ENCODE assay signal across 8 cellular contexts in the genomic region with DNA sequence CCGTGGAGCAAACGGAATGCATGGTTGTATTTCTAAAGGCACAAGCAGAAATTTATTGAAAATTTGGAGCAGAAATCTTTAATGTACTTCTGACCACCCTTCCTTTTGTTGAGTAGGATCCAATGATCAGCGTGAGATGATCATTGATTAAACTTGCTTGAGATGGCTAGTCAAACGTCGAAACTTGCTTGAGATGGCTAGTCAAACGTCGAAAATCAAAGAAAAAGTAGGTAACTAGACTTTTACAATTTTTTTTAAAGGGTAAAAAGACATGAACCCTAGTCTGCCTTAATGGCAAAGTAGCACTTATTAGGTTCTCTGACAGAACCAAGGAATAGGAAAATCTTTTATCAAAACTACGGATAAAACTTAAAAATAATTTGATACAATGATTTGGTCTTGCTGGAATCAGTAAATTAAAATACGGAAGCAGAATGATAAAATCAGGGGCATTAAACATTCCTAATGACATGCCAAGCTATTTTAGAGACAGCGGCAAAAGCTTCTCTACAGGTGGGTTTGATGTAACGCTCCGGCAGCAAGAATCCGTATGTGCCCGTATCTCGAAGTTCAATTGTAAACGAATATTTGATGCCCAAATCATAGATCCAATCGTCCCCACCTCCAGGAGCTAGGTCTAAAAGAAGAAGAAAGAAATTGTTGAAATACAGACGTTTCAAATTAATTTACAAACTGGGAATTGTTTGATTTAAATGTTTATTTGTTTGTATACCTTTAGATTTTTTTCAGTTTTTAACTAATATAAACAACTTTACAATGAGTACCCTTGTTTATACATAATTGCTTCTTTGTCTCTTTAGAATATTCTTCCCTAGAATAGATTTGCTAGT. TPM values are rescaled to one million over a fixed set of nuclear protein-coding genes. Genes with fewer than 3 reads are reported as not detected.
DNase-seq lines count a peak whose midpoint lies in the region; ATAC-seq, FAIRE-seq and TF ChIP-seq lines count a peak whose summit lies in the region.

No MANE protein-coding gene starts in this region.

- no peaks in the 10 kb centered on the region for H3K9me2 ChIP-seq in hepatocyte (replicated peaks; ENCODE audit: insufficient read depth)

- H3K27ac Mint-ChIP-seq in H9 = peak overlapping the region; percentile 97 to 98 (median 97); a peak in 6 of 7 replicates
- peak overlapping the region; percentile 96 for H3K27ac Mint-ChIP-seq in activated B cell treated with CpG ODN at 0.5 μM for 24 hours

- CTCF ChIA-PET in activated B cell treated with CpG ODN at 0.5 μM for 24 hours (lab: Charles Lee) = interaction anchor here (1.1 to 1.5 kb wide), 2 partner anchors 72 to 269 kb away, joined by 3 read pairs; no protein-coding TSS in a partner anchor

- no peak overlapping the region for H2BK120ac ChIP-seq in H9 (ENCODE audit: low read depth, low read length, poor library complexity, severe bottlenecking)

- no peaks in the 10 kb centered on the region; the same call in 1 of the 2 replicates for H3K27me3 Mint-ChIP-seq in H9 (ENCODE audit: low read depth)
- H3K27me3 Mint-ChIP-seq in activated B cell treated with CpG ODN at 0.5 μM for 24 hours = peaks cover 1% of the 10 kb centered on the region

- peaks cover 6 to 13% of the 10 kb centered on the region in 2 experiments for H3K4me1 Mint-ChIP-seq in H9
- H3K4me1 Mint-ChIP-seq in activated B cell treated with CpG ODN at 0.5 μM for 24 hours = peaks cover 35% of the 10 kb centered on the region

- no peak for FAIRE-seq in small intestine (lab: Jason Lieb, UNC)

- H3K4me1 ChIP-seq in H9 (ENCODE audit: insufficient read depth, low read length) = no peaks in the 10 kb centered on the region
- H3K4me1 ChIP-seq in hepatocyte (ENCODE audit: insufficient read depth) = peaks cover 13% of the 10 kb centered on the region
- peaks cover 2% of the 10 kb centered on the region in 2 donors for H3K4me1 ChIP-seq in small intestine (ENCODE audit: control insufficient read depth in 2 of 2, insufficient read depth in 1 of 2, low read depth in 1 of 2, low read length in 1 of 2)

- no peaks in the 10 kb centered on the region for H3K23me2 ChIP-seq in H9 (ENCODE audit: insufficient read length, low read depth, low read length, poor library complexity, severe bottlenecking)

- H3K23ac ChIP-seq in H9 (ENCODE audit: insufficient read length, low read depth, low read length) = no peak overlapping the region

- H2BK15ac ChIP-seq in H9 (ENCODE audit: low read depth, low read length) = no peak overlapping the region

- WGBS in H9 (ENCODE audit: extremely low coverage, insufficient read length, low lambda C conversion rate) = no CpG with 5 or more reads among the region's 18 CpGs
- 26% methylated on average over 18 of the region's 18 CpGs for WGBS in hepatocyte (ENCODE audit: low lambda C conversion rate, missing lambda C conversion rate)
- 21 to 23% (median 21%) methylated on average over 18 of the region's 18 CpGs for WGBS in small intestine, 3 donors

- no peak overlapping the region for H3K56ac ChIP-seq in H9 (ENCODE audit: insufficient read length, low read depth, low read length)

- H3K14ac ChIP-seq in H9 (ENCODE audit: insufficient read depth, low read length) = no peak overlapping the region

- H3K36me3 Mint-ChIP-seq in H9 (ENCODE audit: insufficient read depth in 1 of 3, low read depth in 3 of 3) (no peaks in the 10 kb centered on the region), activated B cell treated with CpG ODN at 0.5 μM for 24 hours (ENCODE audit: low read depth) (peaks cover 10% of the 10 kb centered on the region)

- H3K18ac ChIP-seq in H9 (ENCODE audit: insufficient read length, low read depth, low read length) = no peak overlapping the region

- H3K4ac ChIP-seq in H9 (ENCODE audit: low read depth, low read length) = no peak overlapping the region

- ATAC-seq in activated B cell treated with CpG ODN at 0.5 μM for 24 hours (ENCODE audit: low read depth) (no peak), HG03135 (IDR thresholded peaks at IDR 0.05; ENCODE audit: unreplicated experiment) (no peak), GM19395 (IDR thresholded peaks at IDR 0.05; ENCODE audit: unreplicated experiment) (no peak), left lobe of liver (no peak)

- H3K27me3 ChIP-seq in H9 (ENCODE audit: insufficient read depth, low read length) (no peaks in the 10 kb centered on the region), hepatocyte (no peaks in the 10 kb centered on the region), small intestine (ENCODE audit: control insufficient read depth in 2 of 2, insufficient read depth in 2 of 2, low read length in 2 of 2) (no peaks in the 10 kb centered on the region)

- H2BK12ac ChIP-seq in H9 (ENCODE audit: insufficient read length, low read depth, low read length) = no peak overlapping the region

- H2AK5ac ChIP-seq in H9 (ENCODE audit: insufficient read length, low read length) = no peak overlapping the region

- no peak overlapping the region for H2BK20ac ChIP-seq in H9 (ENCODE audit: low read depth, low read length, poor library complexity, severe bottlenecking)

- no peak overlapping the region for H3K27ac ChIP-seq in H9 (ENCODE audit: insufficient read length, low read depth, low read length)
- H3K27ac ChIP-seq in hepatocyte = peak overlapping the region; percentile 93
- peak overlapping the region in 1 of 2 donors; percentile 97 for H3K27ac ChIP-seq in small intestine (ENCODE audit: low read depth in 1 of 2, low read length in 1 of 2)

- DNase-seq in H9 = no peak
- no peak for DNase-seq in activated B cell treated with CpG ODN at 0.5 μM for 24 hours
- no peak for DNase-seq in hepatocyte (ENCODE audit: low spot score)
- no peak for DNase-seq in small intestine
- no peak for DNase-seq in KBM-7
- DNase-seq in left lobe of liver (ENCODE audit: low spot score) = no peak

- H3K36me3 ChIP-seq in hepatocyte (replicated peaks; ENCODE audit: insufficient read depth, low read depth) = no peaks in the 10 kb centered on the region
- no peaks in the 10 kb centered on the region for H3K36me3 ChIP-seq in small intestine (ENCODE audit: control insufficient read depth in 2 of 2, insufficient read depth in 2 of 2, low read length in 2 of 2)

- H3K4me3 ChIP-seq in hepatocyte (peak overlapping the region; percentile 44), small intestine (ENCODE audit: low read depth in 1 of 2, low read length in 2 of 2) (peak overlapping the region; percentile 42 to 86)

- intact Hi-C loops in activated B cell treated with CpG ODN at 0.5 μM for 24 hours (cut with micrococcal nuclease) = loop anchor here (2.0 to 10.0 kb wide), 8 partner anchors 74 to 1479 kb away; partner anchors contain the start of genes ESD, GTF2F2, LRRC63 and SLC25A30

- H4K20me1 ChIP-seq in H9 (ENCODE audit: control insufficient read depth, insufficient read depth, insufficient read length) (no peaks in the 10 kb centered on the region), hepatocyte (ENCODE audit: insufficient read depth, poor library complexity, severe bottlenecking) (peaks cover 17% of the 10 kb centered on the region)

- peaks cover 17% of the 10 kb centered on the region; the same call in 1 of the 2 replicates for H3K79me2 ChIP-seq in H9 (ENCODE audit: insufficient read depth, low read length)
- peaks cover 39% of the 10 kb centered on the region for H3K79me2 ChIP-seq in hepatocyte

- no peaks in the 10 kb centered on the region for H3K79me1 ChIP-seq in H9 (ENCODE audit: insufficient read depth, low read depth, low read length, poor library complexity, severe bottlenecking)

- peak overlapping the region; percentile 92 to 93 for H3K4me3 Mint-ChIP-seq in H9
- H3K4me3 Mint-ChIP-seq in activated B cell treated with CpG ODN at 0.5 μM for 24 hours = peak overlapping the region; percentile 95

- peak overlapping the region; percentile 75 for H3K4me2 ChIP-seq in H9 (ENCODE audit: insufficient read depth, insufficient read length, low read length)
- H3K4me2 ChIP-seq in hepatocyte = peak overlapping the region; percentile 85

- no peak overlapping the region for H4K5ac ChIP-seq in H9 (ENCODE audit: insufficient read length, low read depth, low read length)

- POLR2A ChIA-PET in activated B cell treated with CpG ODN at 0.5 μM for 24 hours (lab: Charles Lee) = interaction anchor here (2.1 kb wide), 1 partner anchor 128 kb away, joined by 10 read pairs; the partner anchor contains the start of gene LCP1

- H3K9me3 ChIP-seq in H9 (ENCODE audit: control insufficient read depth, low read depth, low read length) (no peaks in the 10 kb centered on the region), hepatocyte (ENCODE audit: low read depth) (no peaks in the 10 kb centered on the region), small intestine (ENCODE audit: control insufficient read depth, low read depth) (no peaks in the 10 kb centered on the region)

- H4K91ac ChIP-seq in H9 (ENCODE audit: insufficient read length, low read depth, low read length) = no peak overlapping the region

- no peak overlapping the region for H3T11ph ChIP-seq in H9 (ENCODE audit: low read length)

- H3K9ac ChIP-seq in H9 (ENCODE audit: extremely low read depth, insufficient read length, low read length) = peak overlapping the region; percentile 73

- H2AFZ ChIP-seq in H9 (ENCODE audit: low read length) (peak overlapping the region; percentile 65), hepatocyte (peak overlapping the region; percentile 70)

- H3K9me3 Mint-ChIP-seq in H9 = no peaks in the 10 kb centered on the region
- no peaks in the 10 kb centered on the region for H3K9me3 Mint-ChIP-seq in activated B cell treated with CpG ODN at 0.5 μM for 24 hours

- in situ Hi-C loops in KBM-7 (cut with MboI; ENCODE audit: low pct_unique_long_range_greater_than_20kb, low sequenced_read_pairs) = no loop called here

- no peak overlapping the region for H4K8ac ChIP-seq in H9 (replicated peaks; ENCODE audit: insufficient read length, low read depth, low read length)

- H2BK5ac ChIP-seq in H9 (ENCODE audit: insufficient read length, low read length) = no peak overlapping the region

- no peak for TF ChIP-seq CTCF in H9 (conservative IDR thresholded peaks at IDR 0.05)
- TF ChIP-seq CTCF in activated B cell treated with CpG ODN at 0.5 μM for 24 hours (IDR thresholded peaks at IDR 0.05) = no peak
- TF ChIP-seq CTCF in hepatocyte (IDR thresholded peaks at IDR 0.05; ENCODE audit: poor library complexity) = no peak

RNA-seq across cellular contexts. Expression of gene ZC3H13, which starts 0.8 kb away (rescaled TPM):
- total RNA-seq in H9 (2021) = 57.8 and 61.9 TPM in 2 replicates
- total RNA-seq in activated B cell treated with CpG ODN at 0.5 μM for 24 hours = 48.1 and 48.7 TPM in 2 replicates
- 15.2 and 16.0 TPM in 2 replicates for total RNA-seq in hepatocyte
- polyA plus RNA-seq in hepatocyte = 45.2 and 59.2 TPM in 2 replicates
- 10 to 100 TPM in 2 of 3 donors, 1 to 10 TPM in 1; 9.2 to 11.4 (median 10.2) TPM for polyA plus RNA-seq in small intestine
- 46.7 TPM for total RNA-seq in left lobe of liver

RNA-seq across cellular contexts. Expression of gene CPB2, which starts 51.4 kb away (rescaled TPM):
- total RNA-seq in H9 (2021) = not detected in 2 replicates
- total RNA-seq in activated B cell treated with CpG ODN at 0.5 μM for 24 hours = not detected in 2 replicates
- total RNA-seq in hepatocyte = 54.6 and 59.1 TPM in 2 replicates
- polyA plus RNA-seq in hepatocyte = 25.6 and 43.3 TPM in 2 replicates
- not detected for polyA plus RNA-seq in small intestine
- total RNA-seq in left lobe of liver = 607 TPM

Comparison
In these comparisons a context has a peak if more than half of its experiments do, and no peak if none do; other contexts are left out.
1. RNA of gene CPB2, which starts 51.4 kb away (total RNA-seq): 607 TPM in left lobe of liver (single experiment) and 54.6 to 59.1 TPM in hepatocyte; not detected in H9 and not detected in activated B cell treated with CpG ODN at 0.5 μM for 24 hours; every median in the first group is over 10 times any median in the second.